ENCODE assay signal across 10 cellular contexts in the genomic region with DNA sequence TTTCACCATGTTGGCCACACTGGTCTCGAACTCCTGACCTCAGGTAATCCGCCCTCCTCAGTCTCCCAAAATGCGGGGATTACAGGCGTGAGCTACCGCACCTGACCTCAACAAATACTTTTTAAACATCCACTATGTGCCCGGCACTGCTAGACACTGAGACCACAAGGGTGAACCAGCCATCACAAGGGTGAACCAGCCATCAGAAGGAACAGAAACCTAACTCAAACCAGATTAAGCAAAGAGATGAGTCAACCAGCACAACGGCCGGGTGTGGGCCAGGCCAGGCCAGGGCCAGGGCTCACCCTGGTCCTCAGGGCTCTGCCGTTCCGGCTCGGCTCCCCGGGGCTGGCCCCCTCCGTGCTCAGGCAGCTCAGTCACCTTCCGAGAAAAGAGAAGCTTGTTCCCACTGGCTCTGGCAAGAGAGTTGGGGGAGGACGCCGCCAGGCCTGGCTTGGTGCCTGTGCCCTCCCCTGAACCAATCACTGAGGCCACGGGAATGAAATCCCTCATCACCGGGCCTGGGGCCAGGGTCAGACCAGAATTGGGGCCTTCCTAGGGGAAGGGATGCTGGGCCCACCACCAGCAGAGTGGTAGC. TPM values are rescaled to one million over a fixed set of nuclear protein-coding genes. Genes with fewer than 3 reads are reported as not detected.
DNase-seq lines count a peak whose midpoint lies in the region; ATAC-seq and FAIRE-seq lines count a peak whose summit lies in the region.
"Had no signal": no experiment of that assay in that cellular context is flagged by ENCODE, and none has a peak within 500 bp of the region (broad histone marks: within the 10 kb centered on the region; RNA-seq: fewer than 3 reads in every experiment).

No MANE protein-coding gene starts in this region.

- POLR2A ChIA-PET in activated CD4-positive, alpha-beta memory T cell treated with anti-CD3 and anti-CD28 coated beads for 36 hours (lab: Charles Lee): no interaction called here

- H3K4me3 Mint-ChIP-seq in stimulated activated memory B cell treated with anti-CD40 and anti-IgM and Interleukin-4, amounts not matched to agents 10 μg/mL and 1 μg/mL and 100 μg/mL, for 72 hours: no peak overlapping the region
- no peak overlapping the region for H3K4me3 Mint-ChIP-seq in activated CD4-positive, alpha-beta memory T cell treated with anti-CD3 and anti-CD28 coated beads for 36 hours

- no peaks in the 10 kb centered on the region for H3K27me3 Mint-ChIP-seq in stimulated activated memory B cell treated with anti-CD40 and anti-IgM and Interleukin-4, amounts not matched to agents 10 μg/mL and 1 μg/mL and 100 μg/mL, for 72 hours
- H3K27me3 Mint-ChIP-seq in activated CD4-positive, alpha-beta memory T cell treated with anti-CD3 and anti-CD28 coated beads for 36 hours: no peaks in the 10 kb centered on the region

- no peak overlapping the region for H3K27ac Mint-ChIP-seq in stimulated activated memory B cell treated with anti-CD40 and anti-IgM and Interleukin-4, amounts not matched to agents 10 μg/mL and 1 μg/mL and 100 μg/mL, for 72 hours
- H3K27ac Mint-ChIP-seq in activated CD4-positive, alpha-beta memory T cell treated with anti-CD3 and anti-CD28 coated beads for 36 hours: no peak overlapping the region

- ATAC-seq in HG03460 (IDR thresholded peaks at IDR 0.05; ENCODE audit: unreplicated experiment) (peak; percentile 55), GM18519 (IDR thresholded peaks at IDR 0.05; ENCODE audit: low FRiP score, unreplicated experiment) (no peak)
- ATAC-seq in stimulated activated memory B cell treated with anti-CD40 and anti-IgM and Interleukin-4, amounts not matched to agents 10 μg/mL and 1 μg/mL and 100 μg/mL, for 72 hours: peak; percentile 93
- ATAC-seq: HCT116 had no signal

- H3K9me3 Mint-ChIP-seq in stimulated activated memory B cell treated with anti-CD40 and anti-IgM and Interleukin-4, amounts not matched to agents 10 μg/mL and 1 μg/mL and 100 μg/mL, for 72 hours: no peaks in the 10 kb centered on the region
- no peaks in the 10 kb centered on the region for H3K9me3 Mint-ChIP-seq in activated CD4-positive, alpha-beta memory T cell treated with anti-CD3 and anti-CD28 coated beads for 36 hours

- peak; percentile 71 for FAIRE-seq in GM19239 (lab: Jason Lieb, UNC)

- H3K36me3 Mint-ChIP-seq in stimulated activated memory B cell treated with anti-CD40 and anti-IgM and Interleukin-4, amounts not matched to agents 10 μg/mL and 1 μg/mL and 100 μg/mL, for 72 hours: no peaks in the 10 kb centered on the region
- H3K36me3 Mint-ChIP-seq in activated CD4-positive, alpha-beta memory T cell treated with anti-CD3 and anti-CD28 coated beads for 36 hours: no peaks in the 10 kb centered on the region

- CTCF ChIA-PET in activated CD4-positive, alpha-beta memory T cell treated with anti-CD3 and anti-CD28 coated beads for 36 hours (lab: Charles Lee): interaction anchor here (0.6 to 6.1 kb wide), 4 partner anchors 33 to 255 kb away, joined by 3 to 70 read pairs (median 3); no protein-coding TSS in a partner anchor

- intact Hi-C loops in activated CD4-positive, alpha-beta memory T cell treated with anti-CD3 and anti-CD28 coated beads for 36 hours (cut with micrococcal nuclease): no loop called here

- peaks cover 7% of the 10 kb centered on the region for H3K4me1 Mint-ChIP-seq in stimulated activated memory B cell treated with anti-CD40 and anti-IgM and Interleukin-4, amounts not matched to agents 10 μg/mL and 1 μg/mL and 100 μg/mL, for 72 hours
- no peaks in the 10 kb centered on the region for H3K4me1 Mint-ChIP-seq in activated CD4-positive, alpha-beta memory T cell treated with anti-CD3 and anti-CD28 coated beads for 36 hours (ENCODE audit: low read depth)

- peak; percentile 32 for DNase-seq in GM19239 (ENCODE audit: insufficient read length, low spot score)
- peak; percentile 80 for DNase-seq in fibroblast of peridontal ligament (ENCODE audit: extremely low read depth)
- no peak for DNase-seq in foreskin melanocyte
- no peak for DNase-seq in activated CD4-positive, alpha-beta memory T cell treated with anti-CD3 and anti-CD28 coated beads for 36 hours
- no peak for DNase-seq in NCI-H1694 treated with DMSO at 0.1 percent for 48 hours (lab: John Stamatoyannopoulos, UW)
- DNase-seq: activated CD4-positive, alpha-beta T cell treated with anti-CD3 and anti-CD28 coated beads for 1 hour had no signal

RNA-seq across cellular contexts. Expression of a gene that starts 4.4 kb away (rescaled TPM):
- total RNA-seq in activated CD4-positive, alpha-beta memory T cell treated with anti-CD3 and anti-CD28 coated beads for 36 hours: not detected

Comparison
In these comparisons a context has a peak if more than half of its experiments do, and no peak if none do; other contexts are left out.
1. DNase-seq: peak in GM19239 (single experiment) and fibroblast of peridontal ligament (single experiment); none in foreskin melanocyte (single experiment), activated CD4-positive, alpha-beta memory T cell treated with anti-CD3 and anti-CD28 coated beads for 36 hours (single experiment) and NCI-H1694 treated with DMSO at 0.1 percent for 48 hours (single experiment).